Comparison of ENCODE assay signal across 19 cellular contexts in genomic region chr11:76041208-76041607, GRCh38.
"Had no signal": no experiment of that assay in that cellular context is flagged by ENCODE, and none has a peak within 500 bp of the region (broad histone marks: within the 10 kb centered on the region; RNA-seq: fewer than 3 reads in every experiment).

No MANE protein-coding gene starts in this region.

- H3K4me3 ChIP-seq: body of pancreas, hepatocyte, suprapubic skin had no signal

- DNase-seq: activated B cell treated with CpG ODN at 0.5 μM for 24 hours; activated CD4-positive, alpha-beta T cell treated with anti-CD3 and anti-CD28 coated beads, Interleukin-2, amount 10 ng/mL, durations not matched to agents 24 days and 14 days; activated CD8-positive, alpha-beta memory T cell treated with anti-CD3 and anti-CD28 coated beads, Interleukin-2, amount 50 U/mL, for 48 hours; activated gamma-delta T cell treated with Interleukin-2 at 50 U/mL for 16 hours; amniotic stem cell; body of pancreas; caudate nucleus; left ventricle myocardium superior; stimulated activated naive CD8-positive, alpha-beta T cell treated with anti-CD3 and anti-CD28 coated beads, Interleukin-15, Interleukin-2, amounts not matched to agents 100 U/mL and 50 U/mL, for 24 hours; trophoblast cell had no signal

- H3K4me3 Mint-ChIP-seq: activated B cell treated with CpG ODN at 0.5 μM for 24 hours; activated CD4-positive, alpha-beta T cell treated with anti-CD3 and anti-CD28 coated beads, Interleukin-2, amount 10 ng/mL, durations not matched to agents 24 days and 14 days; activated naive CD8-positive, alpha-beta T cell; neural crest cell had no signal

- FAIRE-seq: colon, endometrium, TTC549 had no signal

- H3K79me2 ChIP-seq: hepatocyte had no signal

- H3K27me3 Mint-ChIP-seq: activated B cell treated with CpG ODN at 0.5 μM for 24 hours; activated CD4-positive, alpha-beta T cell treated with anti-CD3 and anti-CD28 coated beads, Interleukin-2, amount 10 ng/mL, durations not matched to agents 24 days and 14 days; activated naive CD8-positive, alpha-beta T cell had no signal

- H3K4me2 ChIP-seq: hepatocyte had no signal

- H3K27ac ChIP-seq: body of pancreas, hepatocyte, suprapubic skin had no signal

- ATAC-seq: body of pancreas; esophagus mucosa; left ventricle myocardium superior; sciatic nerve; stimulated activated naive CD8-positive, alpha-beta T cell treated with anti-CD3 and anti-CD28 coated beads, Interleukin-15, Interleukin-2, amounts not matched to agents 100 U/mL and 50 U/mL, for 24 hours had no signal

- H3K4me1 ChIP-seq: suprapubic skin had no signal

- H3K36me3 ChIP-seq: suprapubic skin had no signal

- H3K4me1 Mint-ChIP-seq: activated B cell treated with CpG ODN at 0.5 μM for 24 hours; activated CD4-positive, alpha-beta T cell treated with anti-CD3 and anti-CD28 coated beads, Interleukin-2, amount 10 ng/mL, durations not matched to agents 24 days and 14 days had no signal

- H2AFZ ChIP-seq: hepatocyte had no signal

- H3K9me3 ChIP-seq: body of pancreas, suprapubic skin had no signal

- H3K9me3 Mint-ChIP-seq: neural crest cell had no signal

- H3K27me3 ChIP-seq: body of pancreas, hepatocyte, suprapubic skin had no signal

- H3K27ac Mint-ChIP-seq: activated B cell treated with CpG ODN at 0.5 μM for 24 hours; activated CD4-positive, alpha-beta T cell treated with anti-CD3 and anti-CD28 coated beads, Interleukin-2, amount 10 ng/mL, durations not matched to agents 24 days and 14 days; activated naive CD8-positive, alpha-beta T cell had no signal
